ENCODE assay signal across 22 cellular contexts in the genomic region with DNA sequence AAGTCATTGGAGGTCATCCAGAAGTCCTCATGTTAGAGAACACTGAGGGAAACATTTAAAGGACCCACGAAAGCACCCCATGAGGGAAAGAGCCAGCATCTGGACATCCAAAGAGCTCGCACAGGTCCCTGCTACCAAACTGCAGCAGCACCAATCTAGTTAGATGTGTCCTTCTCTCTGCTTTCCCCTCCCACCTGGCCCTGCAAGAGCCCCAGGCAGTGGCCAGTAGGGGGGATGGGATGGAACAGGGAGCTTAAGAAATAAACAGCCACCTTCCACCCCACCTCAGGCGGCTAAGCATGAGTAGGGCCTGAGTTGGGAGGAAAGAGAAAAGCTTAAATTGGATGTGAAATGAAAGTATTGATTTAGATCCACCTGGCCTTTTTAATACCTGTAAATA.
DNase-seq lines count a peak whose midpoint lies in the region; ATAC-seq and TF ChIP-seq lines count a peak whose summit lies in the region.
"Had no signal": no experiment of that assay in that cellular context is flagged by ENCODE, and none has a peak within 500 bp of the region (broad histone marks: within the 10 kb centered on the region; RNA-seq: fewer than 3 reads in every experiment).

No MANE protein-coding gene starts in this region.

- H3K79me2 ChIP-seq in GM23338 (replicated peaks; ENCODE audit: insufficient read depth): no peaks in the 10 kb centered on the region
- no peaks in the 10 kb centered on the region for H3K79me2 ChIP-seq in neural progenitor cell (ENCODE audit: low read depth)

- H3K9me3 ChIP-seq in neural progenitor cell (ENCODE audit: low read depth): no peaks in the 10 kb centered on the region
- H3K9me3 ChIP-seq: A549; BE2C; BLaER1 treated with 17β-estradiol and CSF1 and Interleukin-3, amounts not matched to agents 10 nM and 100 nM had no signal

- H3K4me2 ChIP-seq in GM23338 (no peak overlapping the region), neural progenitor cell (no peak overlapping the region)
- H3K4me2 ChIP-seq: A549; BLaER1 treated with 17β-estradiol and CSF1 and Interleukin-3, amounts not matched to agents 10 nM and 100 nM had no signal

- H3K36me3 Mint-ChIP-seq in GM23338 (ENCODE audit: low read depth): peaks cover 9% of the 10 kb centered on the region
- H3K36me3 Mint-ChIP-seq in WTC11: peaks cover 7% of the 10 kb centered on the region
- peaks cover 5% of the 10 kb centered on the region for H3K36me3 Mint-ChIP-seq in endothelial cell (ENCODE audit: low read depth, unreplicated experiment)
- no peaks in the 10 kb centered on the region for H3K36me3 Mint-ChIP-seq in neural progenitor cell
- H3K36me3 Mint-ChIP-seq: CD14-positive monocyte; CD8-positive, alpha-beta memory T cell had no signal

- H3K36me3 ChIP-seq in GM23338 (ENCODE audit: insufficient read depth) (no peaks in the 10 kb centered on the region), neural progenitor cell (no peaks in the 10 kb centered on the region)
- H3K36me3 ChIP-seq: BE2C; BLaER1 treated with 17β-estradiol and CSF1 and Interleukin-3, amounts not matched to agents 10 nM and 100 nM had no signal

- H3K27ac Mint-ChIP-seq in GM23338 (no peak overlapping the region), WTC11 (no peak overlapping the region), endothelial cell (ENCODE audit: unreplicated experiment) (no peak overlapping the region), neural progenitor cell (no peak overlapping the region)
- H3K27ac Mint-ChIP-seq: CD14-positive monocyte; CD4-positive, alpha-beta T cell; CD8-positive, alpha-beta memory T cell; H9 had no signal

- H3K27me3 ChIP-seq in GM23338 (ENCODE audit: insufficient read depth) (no peaks in the 10 kb centered on the region), neural progenitor cell (peaks cover 7% of the 10 kb centered on the region)
- H3K27me3 ChIP-seq: BLaER1 treated with 17β-estradiol and CSF1 and Interleukin-3, amounts not matched to agents 10 nM and 100 nM had no signal

- H3K4me1 Mint-ChIP-seq in GM23338: peaks cover 6% of the 10 kb centered on the region
- peaks cover 21% of the 10 kb centered on the region for H3K4me1 Mint-ChIP-seq in WTC11
- peaks cover 4% of the 10 kb centered on the region for H3K4me1 Mint-ChIP-seq in endothelial cell (ENCODE audit: unreplicated experiment)
- H3K4me1 Mint-ChIP-seq in neural progenitor cell: peaks cover 2% of the 10 kb centered on the region
- H3K4me1 Mint-ChIP-seq: CD14-positive monocyte; CD8-positive, alpha-beta memory T cell had no signal

- ATAC-seq in GM23338 (peak; percentile 59), WTC11 (peak; percentile 44), HG03196 (IDR thresholded peaks at IDR 0.05; ENCODE audit: unreplicated experiment) (no peak)
- ATAC-seq: A549, HCT116 had no signal

- H3K27me3 Mint-ChIP-seq in GM23338 (ENCODE audit: insufficient read depth, low read depth, poor library complexity) (peaks cover 2% of the 10 kb centered on the region), WTC11 (ENCODE audit: low read depth) (peaks cover 11% of the 10 kb centered on the region), endothelial cell (ENCODE audit: unreplicated experiment) (no peaks in the 10 kb centered on the region), neural progenitor cell (ENCODE audit: insufficient read depth, low read depth) (peaks cover 5% of the 10 kb centered on the region)

- H3K9me2 ChIP-seq in GM23338 (ENCODE audit: insufficient read depth): peaks cover 11% of the 10 kb centered on the region; the same call in 1 of the 2 replicates

- H3F3A ChIP-seq in GM23338 (replicated peaks; ENCODE audit: low read depth) (no peaks in the 10 kb centered on the region), neural progenitor cell (ENCODE audit: low read depth) (no peaks in the 10 kb centered on the region)

- H3K9me3 Mint-ChIP-seq in GM23338: peaks cover 14% of the 10 kb centered on the region
- peaks cover 13% of the 10 kb centered on the region for H3K9me3 Mint-ChIP-seq in WTC11
- peaks cover 5% of the 10 kb centered on the region for H3K9me3 Mint-ChIP-seq in endothelial cell (ENCODE audit: unreplicated experiment)
- H3K9me3 Mint-ChIP-seq in neural progenitor cell: peaks cover 2% of the 10 kb centered on the region

- H3K9ac ChIP-seq in neural progenitor cell: no peak overlapping the region
- H3K9ac ChIP-seq: BLaER1 treated with 17β-estradiol and CSF1 and Interleukin-3, amounts not matched to agents 10 nM and 100 nM; GM23248 had no signal

- TF ChIP-seq CTCF in GM23338 (conservative IDR thresholded peaks at IDR 0.05; ENCODE audit: low read depth in 2 of 2) (no peak), WTC11 (IDR thresholded peaks at IDR 0.05) (no peak), endothelial cell (IDR thresholded peaks at IDR 0.05; ENCODE audit: unreplicated experiment) (no peak), neural progenitor cell (IDR thresholded peaks at IDR 0.05) (no peak)

- H3K4me3 ChIP-seq in GM23338 (no peak overlapping the region), neural progenitor cell (no peak overlapping the region)
- H3K4me3 ChIP-seq: A549; BLaER1 treated with 17β-estradiol and CSF1 and Interleukin-3, amounts not matched to agents 10 nM and 100 nM; GM23248 had no signal

- POLR2A ChIA-PET in WTC11 (lab: Charles Lee): no interaction called here

- H3K4me1 ChIP-seq in GM23338 (ENCODE audit: insufficient read depth): 0 out of 2 replicates have a peak, but pooled peaks cover 3% of the 10 kb centered on the region
- no peaks in the 10 kb centered on the region for H3K4me1 ChIP-seq in neural progenitor cell
- H3K4me1 ChIP-seq: A549; BE2C; BLaER1 treated with 17β-estradiol and CSF1 and Interleukin-3, amounts not matched to agents 10 nM and 100 nM had no signal

- H4K20me1 ChIP-seq in GM23338 (replicated peaks; ENCODE audit: insufficient read depth) (no peaks in the 10 kb centered on the region), neural progenitor cell (ENCODE audit: low read depth) (no peaks in the 10 kb centered on the region)
- H4K20me1 ChIP-seq: BLaER1 treated with 17β-estradiol and CSF1 and Interleukin-3, amounts not matched to agents 10 nM and 100 nM had no signal

- H3K4me3 Mint-ChIP-seq in GM23338 (no peak overlapping the region), WTC11 (no peak overlapping the region), endothelial cell (ENCODE audit: unreplicated experiment) (no peak overlapping the region), neural progenitor cell (no peak overlapping the region)
- H3K4me3 Mint-ChIP-seq: CD14-positive monocyte; CD4-positive, alpha-beta T cell; CD8-positive, alpha-beta memory T cell; H9 had no signal

- H3K27ac ChIP-seq in GM23338 (ENCODE audit: low read depth): no peak overlapping the region
- H3K27ac ChIP-seq in neural progenitor cell: no peak overlapping the region
- H3K27ac ChIP-seq: A549; BLaER1 treated with 17β-estradiol and CSF1 and Interleukin-3, amounts not matched to agents 10 nM and 100 nM; GM23248 had no signal

- DNase-seq in NCI-H82 (lab: John Stamatoyannopoulos, UW): peak; percentile 12
- no peak for DNase-seq in NCI-H82 treated with DMSO at 0.1 percent for 48 hours (lab: John Stamatoyannopoulos, UW; ENCODE audit: unreplicated experiment)
- DNase-seq in GM23338 (ENCODE audit: low spot score): peak; percentile 32
- peak; percentile 22 for DNase-seq in WTC11 (ENCODE audit: low spot score)
- DNase-seq in iPS-NIHi7 (ENCODE audit: extremely low spot score): peak; percentile 49
- no peak for DNase-seq in endothelial cell (ENCODE audit: low spot score)
- no peak for DNase-seq in neural progenitor cell (ENCODE audit: low spot score)
- DNase-seq: 8988T; ACHN; AML-193; BE2C; CD4-positive, alpha-beta T cell; CD8-positive, alpha-beta memory T cell; DMS53; DMS79 treated with DMSO at 0.1 percent for 48 hours; GM23248; H9 had no signal

- CTCF ChIA-PET in WTC11 (lab: Charles Lee): interaction anchor here (1.1 to 1.5 kb wide), 2 partner anchors 133 to 193 kb away, joined by 4 to 5 read pairs; no protein-coding TSS in a partner anchor

- H2AFZ ChIP-seq in GM23338: no peak overlapping the region
- H2AFZ ChIP-seq in neural progenitor cell (replicated peaks): no peak overlapping the region
- H2AFZ ChIP-seq: GM23248 had no signal

TF ChIP-seq in GM23338, 12 proteins besides CTCF, POLR2A, EP300 and RAD21:
- TF ChIP-seq CREB1 (CRISPR knock-in tag; IDR thresholded peaks at IDR 0.05; ENCODE audit: low read depth) (no peak), STAT1 (IDR thresholded peaks at IDR 0.05; ENCODE audit: unreplicated experiment) (no peak), NANOG (IDR thresholded peaks at IDR 0.05; ENCODE audit: borderline replicate concordance) (no peak), EZH2phosphoT487 (IDR thresholded peaks at IDR 0.05; ENCODE audit: unreplicated experiment) (no peak), JUNB (IDR thresholded peaks at IDR 0.05; ENCODE audit: unreplicated experiment) (no peak), ZNF114 (CRISPR knock-in tag; IDR thresholded peaks at IDR 0.05) (no peak)
- TF ChIP-seq, protein P1, sequence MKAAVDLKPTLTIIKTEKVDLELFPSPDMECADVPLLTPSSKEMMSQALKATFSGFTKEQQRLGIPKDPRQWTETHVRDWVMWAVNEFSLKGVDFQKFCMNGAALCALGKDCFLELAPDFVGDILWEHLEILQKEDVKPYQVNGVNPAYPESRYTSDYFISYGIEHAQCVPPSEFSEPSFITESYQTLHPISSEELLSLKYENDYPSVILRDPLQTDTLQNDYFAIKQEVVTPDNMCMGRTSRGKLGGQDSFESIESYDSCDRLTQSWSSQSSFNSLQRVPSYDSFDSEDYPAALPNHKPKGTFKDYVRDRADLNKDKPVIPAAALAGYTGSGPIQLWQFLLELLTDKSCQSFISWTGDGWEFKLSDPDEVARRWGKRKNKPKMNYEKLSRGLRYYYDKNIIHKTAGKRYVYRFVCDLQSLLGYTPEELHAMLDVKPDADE (IDR thresholded peaks at IDR 0.05): no peak

TF ChIP-seq in WTC11, 78 proteins besides CTCF, POLR2A, EP300 and RAD21 (continues in another document):
- TF ChIP-seq OVOL2 (CRISPR knock-in tag; IDR thresholded peaks at IDR 0.05; ENCODE audit: borderline replicate concordance) (no peak), CREM (CRISPR knock-in tag; IDR thresholded peaks at IDR 0.05) (no peak), ZNF263 (CRISPR knock-in tag; IDR thresholded peaks at IDR 0.05; ENCODE audit: low read depth) (no peak), SMAD3 (CRISPR knock-in tag; IDR thresholded peaks at IDR 0.05; ENCODE audit: borderline replicate concordance) (no peak)

Comparison
In these comparisons a context has a peak if more than half of its experiments do, and no peak if none do; other contexts are left out.
1. DNase-seq: peak in NCI-H82 (single experiment), GM23338 (single experiment), WTC11 (single experiment) and iPS-NIHi7 (single experiment); none in NCI-H82 treated with DMSO at 0.1 percent for 48 hours (single experiment), endothelial cell (single experiment) and neural progenitor cell (single experiment).